11 cellular contexts compared by ENCODE assay signal in genomic region chr17:76824103-76824502, GRCh38. TPM values are rescaled to one million over a fixed set of nuclear protein-coding genes. Genes with fewer than 3 reads are reported as not detected.
"Had no signal": no experiment of that assay in that cellular context is flagged by ENCODE, and none has a peak within 500 bp of the region (broad histone marks: within the 10 kb centered on the region; RNA-seq: fewer than 3 reads in every experiment).

No MANE protein-coding gene starts in this region.

- H3K27ac ChIP-seq: body of pancreas, right lobe of liver, transverse colon had no signal

- H3K27me3 ChIP-seq: body of pancreas, right lobe of liver had no signal

- H3K4me1 ChIP-seq: body of pancreas, right lobe of liver, transverse colon had no signal

- H3K36me3 ChIP-seq: right lobe of liver, transverse colon had no signal

- FAIRE-seq: frontal cortex had no signal

- ATAC-seq: activated CD4-positive, CD25-positive, alpha-beta regulatory T cell treated with anti-CD3 and anti-CD28 coated beads, Interleukin-2, amount 50 U/mL, for 24 hours; body of pancreas; naive thymus-derived CD8-positive, alpha-beta T cell; right lobe of liver had no signal

- DNase-seq: amniotic stem cell; body of pancreas; effector memory CD4-positive, alpha-beta T cell; mammary epithelial cell; naive thymus-derived CD8-positive, alpha-beta T cell; right lobe of liver; stimulated activated CD4-positive, alpha-beta T cell treated with anti-CD3 and anti-CD28 coated beads, Interleukin-1b, Interleukin-23, amount 100 ng/mL, for 48 hours; stimulated activated naive B cell treated with anti-CD40 and anti-IgM and Interleukin-4, amounts not matched to agents 10 μg/mL and 1 μg/mL and 100 μg/mL, for 72 hours; transverse colon had no signal

- H3K4me3 ChIP-seq: body of pancreas, right lobe of liver, transverse colon had no signal

- H3K9me3 ChIP-seq: body of pancreas, right lobe of liver, transverse colon had no signal

RNA-seq across cellular contexts. Expression of gene MGAT5B, which starts 44.1 kb away (rescaled TPM):
- total RNA-seq: transverse colon had no signal
